Comparison of ENCODE assay signal across 5 cellular contexts in the genomic region with DNA sequence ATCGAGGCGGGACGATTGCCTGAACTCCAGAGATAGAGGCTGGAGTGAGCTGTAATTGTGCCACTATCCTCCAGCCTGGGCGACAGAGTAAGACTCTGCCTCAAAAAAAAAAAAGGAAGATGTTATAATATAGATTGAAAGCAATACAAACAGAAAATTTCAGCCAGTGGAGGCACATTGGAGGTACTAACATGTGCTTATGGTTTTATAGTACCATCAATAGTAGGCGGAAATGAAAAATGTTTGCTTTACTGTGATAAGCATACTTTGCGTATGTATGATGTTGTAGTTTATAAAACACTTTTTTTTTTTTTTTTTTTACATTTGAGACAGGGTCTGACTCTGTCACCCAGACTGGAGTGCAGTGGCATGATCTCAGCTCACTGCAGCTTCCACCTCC.
"Had no signal": no experiment of that assay in that cellular context is flagged by ENCODE, and none has a peak within 500 bp of the region (broad histone marks: within the 10 kb centered on the region; RNA-seq: fewer than 3 reads in every experiment).

No MANE protein-coding gene starts in this region.

- DNase-seq: GM23248, H9, HCEC 1CT, IMR-90 had no signal

- H3K27ac ChIP-seq: GM23248 had no signal

- H2AFZ ChIP-seq: GM23248 had no signal

- H3K9me3 Mint-ChIP-seq: H9 had no signal

- H3K4me3 ChIP-seq: GM23248, K562 had no signal

- ATAC-seq: K562 had no signal

- H3K4me3 Mint-ChIP-seq: H9 had no signal
